ENCODE assay signal across 39 cellular contexts in genomic region chr4:60879135-60879701, GRCh38.
"Had no signal": no experiment of that assay in that cellular context is flagged by ENCODE, and none has a peak within 500 bp of the region (broad histone marks: within the 10 kb centered on the region; RNA-seq: fewer than 3 reads in every experiment).

No MANE protein-coding gene starts in this region.

- H3K36me3 ChIP-seq: adrenal gland, ascending aorta, brain microvascular endothelial cell, breast epithelium, cardiac muscle cell had no signal

- H3K4me3 Mint-ChIP-seq: activated naive CD4-positive, alpha-beta T cell treated with anti-CD3 and anti-CD28 coated beads for 36 hours; activated naive CD4-positive, alpha-beta T cell treated with anti-CD3 and anti-CD28 coated beads, Interleukin-2, amount 10 ng/mL, durations not matched to agents 7 days and 5 days; activated naive CD4-positive, alpha-beta T cell treated with anti-CD3 and anti-CD28 coated beads, Interleukin-2, amount 50 U/mL, for 24 hours; activated naive CD8-positive, alpha-beta T cell; activated naive CD8-positive, alpha-beta T cell treated with anti-CD3 and anti-CD28 coated beads for 36 hours; activated naive CD8-positive, alpha-beta T cell treated with anti-CD3 and anti-CD28 coated beads, Interleukin-2, amount 10 ng/mL, durations not matched to agents 7 days and 5 days; activated naive CD8-positive, alpha-beta T cell treated with anti-CD3 and anti-CD28 coated beads, Interleukin-2, amount 50 U/mL, for 24 hours; activated T-cell treated with anti-CD3 and anti-CD28 coated beads, Interleukin-2, amount 50 U/mL, for 24 hours; activated T-cell treated with anti-CD3 and anti-CD28 coated beads, Interleukin-2, amount 50 U/mL, for 4 hours; activated T-cell treated with anti-CD3 and anti-CD28 coated beads, Interleukin-2, amount 50 U/mL, for 72 hours; activated T-helper 1 cell treated with anti-CD3 and anti-CD28 coated beads, Interleukin-12 subunit alpha, Interleukin-12 subunit beta, Interleukin-2, Interleukin-4 antibody, amounts not matched to agents 30 ng/mL and 10 ng/mL and 1 ng/mL, durations not matched to agents 14 hours and 24 hours and 36 hours; activated T-helper 17 cell treated with anti-CD3 and anti-CD28 coated beads, Interleukin-2, amount 50 U/mL, for 72 hours; brain; central memory CD8-positive, alpha-beta T cell had no signal

- H3K27me3 Mint-ChIP-seq: activated naive CD4-positive, alpha-beta T cell treated with anti-CD3 and anti-CD28 coated beads, Interleukin-2, amount 10 ng/mL, durations not matched to agents 7 days and 5 days; activated naive CD4-positive, alpha-beta T cell treated with anti-CD3 and anti-CD28 coated beads, Interleukin-2, amount 50 U/mL, for 24 hours; activated naive CD8-positive, alpha-beta T cell; activated naive CD8-positive, alpha-beta T cell treated with anti-CD3 and anti-CD28 coated beads for 36 hours; activated naive CD8-positive, alpha-beta T cell treated with anti-CD3 and anti-CD28 coated beads, Interleukin-2, amount 10 ng/mL, durations not matched to agents 7 days and 5 days; activated naive CD8-positive, alpha-beta T cell treated with anti-CD3 and anti-CD28 coated beads, Interleukin-2, amount 50 U/mL, for 24 hours; activated T-cell treated with anti-CD3 and anti-CD28 coated beads, Interleukin-2, amount 50 U/mL, for 24 hours; activated T-helper 17 cell treated with anti-CD3 and anti-CD28 coated beads, Interleukin-2, amount 50 U/mL, for 72 hours; central memory CD8-positive, alpha-beta T cell had no signal

- H3K27ac ChIP-seq: adrenal gland, ascending aorta, body of pancreas, brain microvascular endothelial cell, breast epithelium, cardiac muscle cell had no signal

- DNase-seq: activated effector memory CD4-positive, alpha-beta T cell treated with anti-CD3 and anti-CD28 coated beads, Interleukin-2, amount 50 U/mL, for 16 hours; activated effector memory CD4-positive, alpha-beta T cell treated with Interleukin-2 at 50 U/mL for 16 hours; activated gamma-delta T cell; activated gamma-delta T cell treated with Interleukin-2 at 50 U/mL for 16 hours; activated naive CD4-positive, alpha-beta T cell; activated naive CD4-positive, alpha-beta T cell treated with anti-CD3 and anti-CD28 coated beads for 36 hours; activated naive CD4-positive, alpha-beta T cell treated with anti-CD3 and anti-CD28 coated beads, Interleukin-2, amount 10 ng/mL, durations not matched to agents 7 days and 5 days; activated naive CD4-positive, alpha-beta T cell treated with anti-CD3 and anti-CD28 coated beads, Interleukin-2, amount 50 U/mL, for 16 hours; activated naive CD4-positive, alpha-beta T cell treated with Interleukin-2 at 50 U/mL for 16 hours; activated naive CD8-positive, alpha-beta T cell treated with anti-CD3 and anti-CD28 coated beads for 36 hours; activated naive CD8-positive, alpha-beta T cell treated with anti-CD3 and anti-CD28 coated beads, Interleukin-2, amount 10 ng/mL, durations not matched to agents 7 days and 5 days; activated naive CD8-positive, alpha-beta T cell treated with anti-CD3 and anti-CD28 coated beads, Interleukin-2, amount 50 U/mL, for 24 hours; activated T-cell treated with anti-CD3 and anti-CD28 coated beads, Interleukin-2, amount 50 U/mL, for 1 hour; activated T-cell treated with anti-CD3 and anti-CD28 coated beads, Interleukin-2, amount 50 U/mL, for 24 hours; activated T-cell treated with anti-CD3 and anti-CD28 coated beads, Interleukin-2, amount 50 U/mL, for 4 hours; activated T-cell treated with anti-CD3 and anti-CD28 coated beads, Interleukin-2, amount 50 U/mL, for 48 hours; activated T-cell treated with anti-CD3 and anti-CD28 coated beads, Interleukin-2, amount 50 U/mL, for 72 hours; adrenal gland; amniotic stem cell; amygdala; anterior cingulate cortex; aorta; body of pancreas; brain microvascular endothelial cell; caudate nucleus; central memory CD4-positive, alpha-beta T cell; cerebellar nuclear complex had no signal

- FAIRE-seq: bronchial epithelial cell had no signal

- H3K9me3 ChIP-seq: adrenal gland, ascending aorta, body of pancreas, breast epithelium had no signal

- H3K4me3 ChIP-seq: adrenal gland, ascending aorta, body of pancreas, breast epithelium, cardiac muscle cell had no signal

- H3K27ac Mint-ChIP-seq: activated naive CD4-positive, alpha-beta T cell treated with anti-CD3 and anti-CD28 coated beads for 36 hours; activated naive CD4-positive, alpha-beta T cell treated with anti-CD3 and anti-CD28 coated beads, Interleukin-2, amount 10 ng/mL, durations not matched to agents 7 days and 5 days; activated naive CD4-positive, alpha-beta T cell treated with anti-CD3 and anti-CD28 coated beads, Interleukin-2, amount 50 U/mL, for 24 hours; activated naive CD4-positive, alpha-beta T cell treated with anti-CD3 and anti-CD28 coated beads, Interleukin-2, amount 50 U/mL, for 72 hours; activated naive CD8-positive, alpha-beta T cell; activated naive CD8-positive, alpha-beta T cell treated with anti-CD3 and anti-CD28 coated beads for 36 hours; activated naive CD8-positive, alpha-beta T cell treated with anti-CD3 and anti-CD28 coated beads, Interleukin-2, amount 10 ng/mL, durations not matched to agents 7 days and 5 days; activated naive CD8-positive, alpha-beta T cell treated with anti-CD3 and anti-CD28 coated beads, Interleukin-2, amount 50 U/mL, for 24 hours; activated T-cell treated with anti-CD3 and anti-CD28 coated beads, Interleukin-2, amount 50 U/mL, for 24 hours; activated T-cell treated with anti-CD3 and anti-CD28 coated beads, Interleukin-2, amount 50 U/mL, for 72 hours; activated T-helper 1 cell treated with anti-CD3 and anti-CD28 coated beads, Interleukin-12 subunit alpha, Interleukin-12 subunit beta, Interleukin-2, Interleukin-4 antibody, amounts not matched to agents 30 ng/mL and 10 ng/mL and 1 ng/mL, durations not matched to agents 14 hours and 24 hours and 36 hours; activated T-helper 17 cell treated with anti-CD3 and anti-CD28 coated beads, Interleukin-2, amount 50 U/mL, for 72 hours; activated T-helper 2 cell treated with anti-CD3 and anti-CD28 coated beads, Interferon-gamma antibody, Interleukin-2, Interleukin-4, amounts not matched to agents 10 μg/mL and 5 μg/mL and 100 μg/mL, durations not matched to agents 14 hours and 24 hours and 36 hours; brain had no signal

- H3K4me1 ChIP-seq: adrenal gland, ascending aorta, body of pancreas, breast epithelium had no signal

- H3K36me3 Mint-ChIP-seq: activated naive CD4-positive, alpha-beta T cell treated with anti-CD3 and anti-CD28 coated beads, Interleukin-2, amount 10 ng/mL, durations not matched to agents 7 days and 5 days; activated naive CD4-positive, alpha-beta T cell treated with anti-CD3 and anti-CD28 coated beads, Interleukin-2, amount 50 U/mL, for 24 hours; activated naive CD4-positive, alpha-beta T cell treated with anti-CD3 and anti-CD28 coated beads, Interleukin-2, amount 50 U/mL, for 72 hours; activated naive CD8-positive, alpha-beta T cell; activated naive CD8-positive, alpha-beta T cell treated with anti-CD3 and anti-CD28 coated beads for 36 hours; activated naive CD8-positive, alpha-beta T cell treated with anti-CD3 and anti-CD28 coated beads, Interleukin-2, amount 10 ng/mL, durations not matched to agents 7 days and 5 days; brain had no signal

- ATAC-seq: activated naive CD4-positive, alpha-beta T cell treated with anti-CD3 and anti-CD28 coated beads, Interleukin-2, amount 50 U/mL, for 72 hours; activated naive CD8-positive, alpha-beta T cell treated with anti-CD3 and anti-CD28 coated beads, Interleukin-2, amount 50 U/mL, for 24 hours; activated T-cell treated with anti-CD3 and anti-CD28 coated beads, Interleukin-2, amount 50 U/mL, for 4 hours; activated T-cell treated with anti-CD3 and anti-CD28 coated beads, Interleukin-2, amount 50 U/mL, for 72 hours; activated T-helper 17 cell treated with anti-CD3 and anti-CD28 coated beads, Interleukin-2, amount 50 U/mL, for 72 hours; body of pancreas had no signal

- H3K4me1 Mint-ChIP-seq: activated naive CD4-positive, alpha-beta T cell treated with anti-CD3 and anti-CD28 coated beads, Interleukin-2, amount 10 ng/mL, durations not matched to agents 7 days and 5 days; activated naive CD4-positive, alpha-beta T cell treated with anti-CD3 and anti-CD28 coated beads, Interleukin-2, amount 50 U/mL, for 24 hours; activated naive CD8-positive, alpha-beta T cell treated with anti-CD3 and anti-CD28 coated beads for 36 hours; activated naive CD8-positive, alpha-beta T cell treated with anti-CD3 and anti-CD28 coated beads, Interleukin-2, amount 10 ng/mL, durations not matched to agents 7 days and 5 days; activated naive CD8-positive, alpha-beta T cell treated with anti-CD3 and anti-CD28 coated beads, Interleukin-2, amount 50 U/mL, for 24 hours; activated T-helper 17 cell treated with anti-CD3 and anti-CD28 coated beads, Interleukin-2, amount 50 U/mL, for 72 hours; brain; central memory CD8-positive, alpha-beta T cell had no signal

- H3K27me3 ChIP-seq: adrenal gland, ascending aorta, body of pancreas, brain microvascular endothelial cell, breast epithelium, cardiac muscle cell had no signal

- H3K9me3 Mint-ChIP-seq: activated naive CD4-positive, alpha-beta T cell treated with anti-CD3 and anti-CD28 coated beads, Interleukin-2, amount 50 U/mL, for 24 hours; activated naive CD8-positive, alpha-beta T cell treated with anti-CD3 and anti-CD28 coated beads, Interleukin-2, amount 50 U/mL, for 24 hours; activated T-helper 1 cell treated with anti-CD3 and anti-CD28 coated beads, Interleukin-12 subunit alpha, Interleukin-12 subunit beta, Interleukin-2, Interleukin-4 antibody, amounts not matched to agents 30 ng/mL and 10 ng/mL and 1 ng/mL, durations not matched to agents 14 hours and 24 hours and 36 hours had no signal
